Comparison of ENCODE assay signal across 10 cellular contexts in the genomic region with DNA sequence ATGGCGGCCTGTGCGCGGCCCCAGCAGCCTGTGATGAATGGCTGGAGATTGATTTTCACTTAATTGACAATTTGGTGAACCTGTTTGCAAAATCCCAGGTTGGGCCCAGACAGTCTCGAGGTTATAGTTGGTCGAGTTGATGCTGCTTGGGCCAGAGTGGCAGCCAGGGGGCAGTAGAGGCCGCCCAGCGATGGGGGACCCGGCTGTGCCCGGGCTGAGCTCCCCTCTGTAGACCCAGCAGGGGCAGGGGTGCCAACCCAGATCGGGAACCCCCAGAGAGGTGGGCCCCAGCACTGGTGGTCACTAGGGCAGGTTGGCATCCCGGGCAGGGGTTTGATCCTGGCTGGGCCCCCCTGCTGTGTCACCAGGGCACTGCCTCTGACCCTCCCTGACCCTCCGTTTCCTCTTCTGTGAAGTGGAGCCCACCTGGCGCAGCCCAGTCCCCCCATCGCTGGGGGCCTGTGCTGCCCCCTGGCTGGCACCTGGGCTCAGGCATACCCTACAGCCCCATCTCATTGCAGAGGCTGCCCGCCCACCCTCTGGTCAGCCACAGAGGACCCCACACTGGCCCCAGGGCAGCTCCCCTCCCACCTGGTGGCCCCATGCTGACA. TPM values are rescaled to one million over a fixed set of nuclear protein-coding genes. Genes with fewer than 3 reads are reported as not detected.
DNase-seq lines count a peak whose midpoint lies in the region; ATAC-seq and TF ChIP-seq lines count a peak whose summit lies in the region.
"Had no signal": no experiment of that assay in that cellular context is flagged by ENCODE, and none has a peak within 500 bp of the region (broad histone marks: within the 10 kb centered on the region; RNA-seq: fewer than 3 reads in every experiment).

No MANE protein-coding gene starts in this region.

- H3K4me3 ChIP-seq in choroid plexus epithelial cell (ENCODE audit: low read depth, low read length) = no peak overlapping the region
- H3K4me3 ChIP-seq in naive thymus-derived CD4-positive, alpha-beta T cell (ENCODE audit: low read length) = no peak overlapping the region
- H3K4me3 ChIP-seq: HAP-1 had no signal

- peak; percentile 81 for TF ChIP-seq CTCF in choroid plexus epithelial cell (conservative IDR thresholded peaks at IDR 0.05; ENCODE audit: low read depth, low read length)
- TF ChIP-seq CTCF in type B pancreatic cell (conservative IDR thresholded peaks at IDR 0.05) = peak; percentile 85

- H3K4me1 ChIP-seq in naive thymus-derived CD4-positive, alpha-beta T cell (ENCODE audit: control insufficient read depth in 2 of 2, insufficient read depth in 2 of 2, low read length in 2 of 2) = no peaks in the 10 kb centered on the region

- H3K36me3 ChIP-seq in naive thymus-derived CD4-positive, alpha-beta T cell (ENCODE audit: control insufficient read depth in 2 of 3, insufficient read depth in 3 of 3, low read length in 3 of 3) = no peaks in the 10 kb centered on the region
- H3K36me3 ChIP-seq: HAP-1 had no signal

- no peaks in the 10 kb centered on the region for H3K27me3 ChIP-seq in naive thymus-derived CD4-positive, alpha-beta T cell (ENCODE audit: control insufficient read depth in 2 of 2, insufficient read depth in 2 of 2, low read length in 2 of 2)

- intact Hi-C loops in naive thymus-derived CD4-positive, alpha-beta T cell (cut with micrococcal nuclease) = loop anchor here in 1 of 2 donors (1.0 kb wide), 1 partner anchor 113 kb away; no protein-coding TSS in a partner anchor

- no peak overlapping the region for H3K27ac ChIP-seq in naive thymus-derived CD4-positive, alpha-beta T cell (ENCODE audit: low read depth, low read length)

- H3K27me3 Mint-ChIP-seq in naive thymus-derived CD4-positive, alpha-beta T cell = peaks cover 0 to 14% (median 9%) of the 10 kb centered on the region in 5 donors
- peaks cover 4% of the 10 kb centered on the region for H3K27me3 Mint-ChIP-seq in type B pancreatic cell

- H3K9me3 ChIP-seq in naive thymus-derived CD4-positive, alpha-beta T cell (ENCODE audit: control insufficient read depth in 2 of 3, low read length in 3 of 3) = no peaks in the 10 kb centered on the region
- H3K9me3 ChIP-seq: HAP-1 had no signal

- peak; percentile 81 for DNase-seq in AG20443 (ENCODE audit: low spot score)
- peak; percentile 74 for DNase-seq in HEK293T (ENCODE audit: extremely low spot score)
- peak; percentile 22 for DNase-seq in choroid plexus epithelial cell (ENCODE audit: low read depth)
- DNase-seq in naive thymus-derived CD4-positive, alpha-beta T cell = peak in 8 of 9 donors; percentile 16 to 65 (median 27)
- no peak for DNase-seq in type B pancreatic cell (ENCODE audit: extremely low spot score, unreplicated experiment)
- no peak for DNase-seq in NCI-H524 treated with DMSO at 0.1 percent for 48 hours (lab: John Stamatoyannopoulos, UW)

- peaks cover 0 to 3% (median 0%) of the 10 kb centered on the region in 11 donors for H3K9me3 Mint-ChIP-seq in naive thymus-derived CD4-positive, alpha-beta T cell
- H3K9me3 Mint-ChIP-seq in type B pancreatic cell = no peaks in the 10 kb centered on the region

- no peaks in the 10 kb centered on the region for H3K4me1 Mint-ChIP-seq in naive thymus-derived CD4-positive, alpha-beta T cell
- peaks cover 19% of the 10 kb centered on the region for H3K4me1 Mint-ChIP-seq in type B pancreatic cell (ENCODE audit: unreplicated experiment)

- peak; percentile 46 to 48 for ATAC-seq in activated CD4-positive, CD25-positive, alpha-beta regulatory T cell treated with anti-CD3 and anti-CD28 coated beads, Interleukin-2, amount 50 U/mL, for 24 hours
- peak; percentile 66 for ATAC-seq in naive thymus-derived CD4-positive, alpha-beta T cell
- no peak for ATAC-seq in GM21786 (IDR thresholded peaks at IDR 0.05; ENCODE audit: unreplicated experiment)

- no peak overlapping the region for H3K27ac Mint-ChIP-seq in naive thymus-derived CD4-positive, alpha-beta T cell
- H3K27ac Mint-ChIP-seq in type B pancreatic cell = peak overlapping the region; percentile 56

- no peaks in the 10 kb centered on the region for H3K36me3 Mint-ChIP-seq in naive thymus-derived CD4-positive, alpha-beta T cell
- no peaks in the 10 kb centered on the region for H3K36me3 Mint-ChIP-seq in type B pancreatic cell

- POLR2A ChIA-PET in HEK293T (lab: Yijun Ruan, JAX) = interaction anchor here (0.6 kb wide), 1 partner anchor 97 kb away, joined by 3 read pairs; no protein-coding TSS in a partner anchor
- POLR2A ChIA-PET in naive thymus-derived CD4-positive, alpha-beta T cell (lab: Charles Lee) = no interaction called here

- no peak overlapping the region for H3K4me3 Mint-ChIP-seq in naive thymus-derived CD4-positive, alpha-beta T cell
- no peak overlapping the region for H3K4me3 Mint-ChIP-seq in type B pancreatic cell

- CTCF ChIA-PET in HEK293T (lab: Yijun Ruan, JAX) = interaction anchor here (0.6 to 1.0 kb wide), 4 partner anchors 10 to 321 kb away, joined by 3 to 4 read pairs (median 3); no protein-coding TSS in a partner anchor
- CTCF ChIA-PET in naive thymus-derived CD4-positive, alpha-beta T cell (lab: Charles Lee) = interaction anchor here (0.7 kb wide), 1 partner anchor 22 kb away, joined by 3 read pairs; no protein-coding TSS in a partner anchor

TF ChIP-seq in HEK293T, 16 proteins besides CTCF, POLR2A, EP300 and RAD21:
- TF ChIP-seq NFRKB (IDR thresholded peaks at IDR 0.05) (no peak), ZNF384 (IDR thresholded peaks at IDR 0.05) (no peak), ARNT (IDR thresholded peaks at IDR 0.05) (no peak), LEF1 (IDR thresholded peaks at IDR 0.05; ENCODE audit: borderline replicate concordance) (no peak), CTBP1 (IDR thresholded peaks at IDR 0.05; ENCODE audit: borderline replicate concordance) (no peak), L3MBTL2 (conservative IDR thresholded peaks at IDR 0.05) (no peak), ELF4 (IDR thresholded peaks at IDR 0.05) (no peak), SUZ12 (IDR thresholded peaks at IDR 0.05) (no peak), TARDBP (IDR thresholded peaks at IDR 0.05) (no peak), HDGF (IDR thresholded peaks at IDR 0.05; ENCODE audit: borderline replicate concordance) (no peak), FOXK2 (IDR thresholded peaks at IDR 0.05) (no peak), FOXM1 (IDR thresholded peaks at IDR 0.05; ENCODE audit: borderline replicate concordance) (no peak), BHLHE40 (IDR thresholded peaks at IDR 0.05; ENCODE audit: borderline replicate concordance) (no peak), SP1 (IDR thresholded peaks at IDR 0.05) (no peak), FOXA1 (IDR thresholded peaks at IDR 0.05) (no peak)
- TF ChIP-seq, protein P1, sequence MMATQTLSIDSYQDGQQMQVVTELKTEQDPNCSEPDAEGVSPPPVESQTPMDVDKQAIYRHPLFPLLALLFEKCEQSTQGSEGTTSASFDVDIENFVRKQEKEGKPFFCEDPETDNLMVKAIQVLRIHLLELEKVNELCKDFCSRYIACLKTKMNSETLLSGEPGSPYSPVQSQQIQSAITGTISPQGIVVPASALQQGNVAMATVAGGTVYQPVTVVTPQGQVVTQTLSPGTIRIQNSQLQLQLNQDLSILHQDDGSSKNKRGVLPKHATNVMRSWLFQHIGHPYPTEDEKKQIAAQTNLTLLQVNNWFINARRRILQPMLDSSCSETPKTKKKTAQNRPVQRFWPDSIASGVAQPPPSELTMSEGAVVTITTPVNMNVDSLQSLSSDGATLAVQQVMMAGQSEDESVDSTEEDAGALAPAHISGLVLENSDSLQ (IDR thresholded peaks at IDR 0.05) = no peak

RNA-seq across cellular contexts. Expression of a gene that starts 34.5 kb away (rescaled TPM):
- under 1 TPM in 2 of 5 experiments, not detected in 3; 0.15 to 0.21 TPM for total RNA-seq in naive thymus-derived CD4-positive, alpha-beta T cell
- not detected for polyA plus RNA-seq in naive thymus-derived CD4-positive, alpha-beta T cell
- total RNA-seq in type B pancreatic cell (ENCODE audit: low replicate concordance) = 0.10 and 0.90 TPM in 2 replicates
- total RNA-seq: glomerular endothelial cell had no signal

RNA-seq across cellular contexts. Expression of a gene that starts 51.7 kb away (rescaled TPM):
- total RNA-seq in naive thymus-derived CD4-positive, alpha-beta T cell = 10 to 100 TPM; 16.4 to 55.3 (median 41.3) TPM
- polyA plus RNA-seq in naive thymus-derived CD4-positive, alpha-beta T cell = 10 to 100 TPM; 42.2 to 61.8 TPM
- 37.9 and 53.7 TPM in 2 replicates for total RNA-seq in type B pancreatic cell (ENCODE audit: low replicate concordance)

Comparison
In these comparisons a context has a peak if more than half of its experiments do, and no peak if none do; other contexts are left out.
1. DNase-seq: peak in AG20443 (single experiment), HEK293T (single experiment), choroid plexus epithelial cell (single experiment) and naive thymus-derived CD4-positive, alpha-beta T cell (8 of 9); none in type B pancreatic cell (single experiment) and NCI-H524 treated with DMSO at 0.1 percent for 48 hours (single experiment).